Comparison of ENCODE assay signal across 23 cellular contexts in genomic region chr10:71431216-71431944, GRCh38. TPM values are rescaled to one million over a fixed set of nuclear protein-coding genes. Genes with fewer than 3 reads are reported as not detected.
DNase-seq lines count a peak whose midpoint lies in the region; ATAC-seq, FAIRE-seq and TF ChIP-seq lines count a peak whose summit lies in the region.
"Had no signal": no experiment of that assay in that cellular context is flagged by ENCODE, and none has a peak within 500 bp of the region (broad histone marks: within the 10 kb centered on the region; RNA-seq: fewer than 3 reads in every experiment).

No MANE protein-coding gene starts in this region.

- no peak for FAIRE-seq in kidney (lab: Jason Lieb, UNC)
- FAIRE-seq: colon, islet of Langerhans had no signal

- peaks cover 0 to 3% of the 10 kb centered on the region in 2 donors for H3K4me1 ChIP-seq in kidney (ENCODE audit: control insufficient read depth in 1 of 2, insufficient read depth in 1 of 2, low read depth in 1 of 2, low read length in 2 of 2)

- H3K27ac Mint-ChIP-seq in activated naive CD8-positive, alpha-beta T cell treated with anti-CD3 and anti-CD28 coated beads, Interleukin-2, amount 50 U/mL, for 24 hours = no peak overlapping the region
- H3K27ac Mint-ChIP-seq: activated CD4-positive, alpha-beta memory T cell treated with anti-CD3 and anti-CD28 coated beads, Interleukin-2, amount 10 ng/mL, durations not matched to agents 7 days and 5 days; activated T-cell treated with anti-CD3 and anti-CD28 coated beads, Interleukin-2, amount 50 U/mL, for 72 hours; CD4-positive, alpha-beta memory T cell; naive thymus-derived CD4-positive, alpha-beta T cell had no signal

- no peak overlapping the region for H3K9ac ChIP-seq in kidney (ENCODE audit: low read length in 2 of 2)

- no peak overlapping the region for H3K4me3 Mint-ChIP-seq in activated naive CD8-positive, alpha-beta T cell treated with anti-CD3 and anti-CD28 coated beads, Interleukin-2, amount 50 U/mL, for 24 hours
- H3K4me3 Mint-ChIP-seq: activated CD4-positive, alpha-beta memory T cell treated with anti-CD3 and anti-CD28 coated beads, Interleukin-2, amount 10 ng/mL, durations not matched to agents 7 days and 5 days; activated T-cell treated with anti-CD3 and anti-CD28 coated beads, Interleukin-2, amount 50 U/mL, for 72 hours; CD4-positive, alpha-beta memory T cell; naive thymus-derived CD4-positive, alpha-beta T cell had no signal

- peak; percentile 16 for DNase-seq in G401 (ENCODE audit: low spot score)
- DNase-seq in NCI-H69 (lab: John Stamatoyannopoulos, UW) = peak; percentile 49
- peak; percentile 74 for DNase-seq in kidney
- peak; percentile 6 for DNase-seq in pons (ENCODE audit: low spot score)
- no peak for DNase-seq in caudate nucleus (lab: John Stamatoyannopoulos, UW)
- no peak for DNase-seq in activated naive CD8-positive, alpha-beta T cell treated with anti-CD3 and anti-CD28 coated beads, Interleukin-2, amount 50 U/mL, for 24 hours
- DNase-seq: activated CD4-positive, alpha-beta memory T cell treated with anti-CD3 and anti-CD28 coated beads, Interleukin-2, amount 10 ng/mL, durations not matched to agents 7 days and 5 days; activated CD4-positive, CD25-positive, alpha-beta regulatory T cell; activated T-cell treated with anti-CD3 and anti-CD28 coated beads, Interleukin-2, amount 50 U/mL, for 72 hours; CD4-positive, alpha-beta memory T cell; DMS79 treated with DMSO at 0.1 percent for 48 hours; mammary epithelial cell; NCI-H1048; NCI-H82; PC-9; stimulated activated CD4-positive, alpha-beta T cell treated with anti-CD3 and anti-CD28 coated beads, Interleukin-12 subunit alpha, Interleukin-12 subunit beta, amount 100 ng/mL, for 4 hours had no signal

- H3K4me3 ChIP-seq in kidney (ENCODE audit: low read length in 2 of 2) = no peak overlapping the region
- H3K4me3 ChIP-seq: PC-9, thoracic aorta had no signal

- no peak for TF ChIP-seq CTCF in kidney (IDR thresholded peaks at IDR 0.05; ENCODE audit: borderline replicate concordance, extremely low read depth, insufficient read depth)

- no peak for ATAC-seq in activated naive CD8-positive, alpha-beta T cell treated with anti-CD3 and anti-CD28 coated beads, Interleukin-2, amount 50 U/mL, for 24 hours
- ATAC-seq in GM21367 (IDR thresholded peaks at IDR 0.05; ENCODE audit: unreplicated experiment) (no peak), HG03460 (IDR thresholded peaks at IDR 0.05; ENCODE audit: unreplicated experiment) (no peak)
- ATAC-seq: activated naive CD4-positive, alpha-beta T cell treated with anti-CD3 and anti-CD28 coated beads, Interleukin-2, amount 50 U/mL, for 72 hours; activated T-cell treated with anti-CD3 and anti-CD28 coated beads, Interleukin-2, amount 50 U/mL, for 72 hours; naive thymus-derived CD4-positive, alpha-beta T cell had no signal

- in situ Hi-C loops in G401 (cut with HindIII; ENCODE audit: low sequenced_read_pairs) = no loop called here

- H3K27ac ChIP-seq in kidney (ENCODE audit: low read depth in 2 of 2, low read length in 2 of 2) (no peak overlapping the region), caudate nucleus (ENCODE audit: low read depth, low read length) (no peak overlapping the region)
- H3K27ac ChIP-seq: PC-9, thoracic aorta had no signal

- intact Hi-C loops in kidney (cut with DNase I) = no loop called here

- no peaks in the 10 kb centered on the region for H3K9me3 ChIP-seq in kidney (ENCODE audit: control insufficient read depth in 1 of 2, low read length in 2 of 2)
- H3K9me3 ChIP-seq: thoracic aorta had no signal

- H3K9me3 Mint-ChIP-seq in activated naive CD8-positive, alpha-beta T cell treated with anti-CD3 and anti-CD28 coated beads, Interleukin-2, amount 50 U/mL, for 24 hours = no peaks in the 10 kb centered on the region
- H3K9me3 Mint-ChIP-seq: activated CD4-positive, alpha-beta memory T cell treated with anti-CD3 and anti-CD28 coated beads, Interleukin-2, amount 10 ng/mL, durations not matched to agents 7 days and 5 days; activated naive CD4-positive, alpha-beta T cell treated with anti-CD3 and anti-CD28 coated beads, Interleukin-2, amount 50 U/mL, for 72 hours; activated T-cell treated with anti-CD3 and anti-CD28 coated beads, Interleukin-2, amount 50 U/mL, for 72 hours; CD4-positive, alpha-beta memory T cell had no signal

- H3K27me3 Mint-ChIP-seq in activated naive CD8-positive, alpha-beta T cell treated with anti-CD3 and anti-CD28 coated beads, Interleukin-2, amount 50 U/mL, for 24 hours = peaks cover 7% of the 10 kb centered on the region
- H3K27me3 Mint-ChIP-seq: activated CD4-positive, alpha-beta memory T cell treated with anti-CD3 and anti-CD28 coated beads, Interleukin-2, amount 10 ng/mL, durations not matched to agents 7 days and 5 days had no signal

- H3K36me3 ChIP-seq in kidney (ENCODE audit: control insufficient read depth in 1 of 2, insufficient read depth in 2 of 2, low read length in 2 of 2) = no peaks in the 10 kb centered on the region
- H3K36me3 ChIP-seq: thoracic aorta had no signal

- H3K4me1 Mint-ChIP-seq in activated naive CD8-positive, alpha-beta T cell treated with anti-CD3 and anti-CD28 coated beads, Interleukin-2, amount 50 U/mL, for 24 hours = no peaks in the 10 kb centered on the region

- no peaks in the 10 kb centered on the region for H3K36me3 Mint-ChIP-seq in activated naive CD8-positive, alpha-beta T cell treated with anti-CD3 and anti-CD28 coated beads, Interleukin-2, amount 50 U/mL, for 24 hours (ENCODE audit: low read depth)
- H3K36me3 Mint-ChIP-seq: activated naive CD4-positive, alpha-beta T cell treated with anti-CD3 and anti-CD28 coated beads, Interleukin-2, amount 50 U/mL, for 72 hours; CD4-positive, alpha-beta memory T cell; naive thymus-derived CD4-positive, alpha-beta T cell had no signal

RNA-seq across cellular contexts. Expression of gene CDH23, which starts 34.7 kb away (rescaled TPM):
- 2.8 and 5.9 TPM in 2 replicates for total RNA-seq in G401 (2014; rRNA removed; shearing (Covaris generic))
- 6.4 TPM for total RNA-seq in kidney
- polyA plus RNA-seq in kidney (ENCODE audit: insufficient read depth, low read depth, low replicate concordance) = 1.1 TPM

Comparison
In these comparisons a context has a peak if more than half of its experiments do, and no peak if none do; other contexts are left out.
1. DNase-seq: peak in G401 (single experiment), NCI-H69 (single experiment), kidney (single experiment) and pons (single experiment); none in caudate nucleus (0 of 61) and activated naive CD8-positive, alpha-beta T cell treated with anti-CD3 and anti-CD28 coated beads, Interleukin-2, amount 50 U/mL, for 24 hours (single experiment).